13 cellular contexts compared by ENCODE assay signal in genomic region chr17:4394208-4395110, GRCh38. TPM values are rescaled to one million over a fixed set of nuclear protein-coding genes. Genes with fewer than 3 reads are reported as not detected.
DNase-seq lines count a peak whose midpoint lies in the region; ATAC-seq and TF ChIP-seq lines count a peak whose summit lies in the region.
"Had no signal": no experiment of that assay in that cellular context is flagged by ENCODE, and none has a peak within 500 bp of the region (broad histone marks: within the 10 kb centered on the region; RNA-seq: fewer than 3 reads in every experiment).

No MANE protein-coding gene starts in this region.

- no peak overlapping the region for H2AFZ ChIP-seq in H9 (ENCODE audit: low read length)

- H2BK120ac ChIP-seq in H9 (ENCODE audit: low read depth, low read length, poor library complexity, severe bottlenecking) = peak overlapping the region; percentile 57

- no peaks in the 10 kb centered on the region for H3K79me1 ChIP-seq in H9 (ENCODE audit: insufficient read depth, low read depth, low read length, poor library complexity, severe bottlenecking)

- H3K23me2 ChIP-seq in H9 (ENCODE audit: insufficient read length, low read depth, low read length, poor library complexity, severe bottlenecking) = peaks cover 3% of the 10 kb centered on the region

- H3K79me2 ChIP-seq in H9 (ENCODE audit: insufficient read depth, low read length) = no peaks in the 10 kb centered on the region

- no peak overlapping the region for H3K27ac ChIP-seq in CD8-positive, alpha-beta T cell (ENCODE audit: low read depth, low read length)
- H3K27ac ChIP-seq in H9 (ENCODE audit: insufficient read length, low read depth, low read length) = no peak overlapping the region
- H3K27ac ChIP-seq: brain microvascular endothelial cell, psoas muscle had no signal

- TF ChIP-seq POLR2A in lower leg skin (IDR thresholded peaks at IDR 0.05) = no peak

- H3K9me3 Mint-ChIP-seq in CD8-positive, alpha-beta T cell = no peaks in the 10 kb centered on the region
- H3K9me3 Mint-ChIP-seq in H9 = peaks cover 0 to 3% of the 10 kb centered on the region in 2 experiments; a peak in 1 of 5 replicates

- peak overlapping the region; percentile 87 for H4K91ac ChIP-seq in H9 (ENCODE audit: insufficient read length, low read depth, low read length)

- no peak overlapping the region for H3K4me3 ChIP-seq in CD8-positive, alpha-beta T cell (ENCODE audit: low read depth, low read length)
- no peak overlapping the region for H3K4me3 ChIP-seq in lower leg skin (ENCODE audit: low read depth, poor library complexity, severe bottlenecking)
- H3K4me3 ChIP-seq: psoas muscle had no signal

- H3T11ph ChIP-seq in H9 (ENCODE audit: low read length) = no peak overlapping the region

- intact Hi-C loops in CD8-positive, alpha-beta T cell (cut with DNase I, micrococcal nuclease) = no loop called here
- intact Hi-C loops in left colon (cut with DNase I, micrococcal nuclease) = loop anchor here in 1 of 2 donors (10.0 kb wide), 1 partner anchor 520 kb away; no protein-coding TSS in a partner anchor
- intact Hi-C loops in lower leg skin (cut with DNase I; ENCODE audit: low total_unique reads) = no loop called here

- no peak overlapping the region for H4K8ac ChIP-seq in H9 (replicated peaks; ENCODE audit: insufficient read length, low read depth, low read length)

- TF ChIP-seq CTCF in CD8-positive, alpha-beta T cell (IDR thresholded peaks at IDR 0.05) = no peak
- no peak for TF ChIP-seq CTCF in H9 (conservative IDR thresholded peaks at IDR 0.05)
- TF ChIP-seq CTCF in lower leg skin (IDR thresholded peaks at IDR 0.05) = no peak

- peak overlapping the region; percentile 97 for H2BK12ac ChIP-seq in H9 (ENCODE audit: insufficient read length, low read depth, low read length)

- no peaks in the 10 kb centered on the region for H3K36me3 ChIP-seq in CD8-positive, alpha-beta T cell (ENCODE audit: insufficient read depth, low read length)
- H3K36me3 ChIP-seq: BE2C, brain microvascular endothelial cell had no signal

- POLR2A ChIA-PET in CD8-positive, alpha-beta T cell (lab: Charles Lee) = no interaction called here

- no peak overlapping the region for H3K4me2 ChIP-seq in H9 (ENCODE audit: insufficient read depth, insufficient read length, low read length)

- H3K27ac Mint-ChIP-seq in CD8-positive, alpha-beta T cell = peak overlapping the region; percentile 45
- H3K27ac Mint-ChIP-seq in H9 = peak overlapping the region; percentile 85 to 96 (median 96)

- peak overlapping the region; percentile 98 for H2AK5ac ChIP-seq in H9 (ENCODE audit: insufficient read length, low read length)

- WGBS in H9 (ENCODE audit: extremely low coverage, insufficient read length, low lambda C conversion rate) = no CpG with 5 or more reads among the region's 5 CpGs
- whole genome bisulfite sequencing in lower leg skin, 2 donors = 62 to 79% methylated on average over 5 of the region's 5 CpGs

- H3K56ac ChIP-seq in H9 (ENCODE audit: insufficient read length, low read depth, low read length) = no peak overlapping the region

- H3K27me3 ChIP-seq in CD8-positive, alpha-beta T cell (ENCODE audit: insufficient read depth, low read length) = no peaks in the 10 kb centered on the region
- H3K27me3 ChIP-seq in H9 (ENCODE audit: insufficient read depth, low read length) = no peaks in the 10 kb centered on the region
- H3K27me3 ChIP-seq: BE2C, brain microvascular endothelial cell had no signal

- CTCF ChIA-PET in CD8-positive, alpha-beta T cell (lab: Charles Lee) = interaction anchor here (0.6 to 0.8 kb wide), 2 partner anchors 12 to 29 kb away, joined by 3 to 5 read pairs; no protein-coding TSS in a partner anchor

- no peak overlapping the region; the same call in 1 of the 2 replicates for H3K14ac ChIP-seq in H9 (ENCODE audit: insufficient read depth, low read length)

- no peak for ATAC-seq in CD8-positive, alpha-beta T cell
- peak; percentile 80 for ATAC-seq in left colon
- ATAC-seq: psoas muscle had no signal

- H2BK15ac ChIP-seq in H9 (ENCODE audit: low read depth, low read length) = peak overlapping the region; percentile 94; the same call in 1 of the 2 replicates

- peak overlapping the region; percentile 58 for H3K18ac ChIP-seq in H9 (ENCODE audit: insufficient read length, low read depth, low read length)

- no peak for DNase-seq in CD8-positive, alpha-beta T cell
- DNase-seq in H9 (no peak), SW480 (ENCODE audit: low spot score) (peak; percentile 68), left colon (peak in 1 of 2 donors; percentile 33), lower leg skin (ENCODE audit: low spot score in 2 of 2) (no peak), AML-193 (lab: John Stamatoyannopoulos, UW) (no peak), D341Med (ENCODE audit: low spot score) (no peak)
- DNase-seq in activated CD4-positive, alpha-beta T cell treated with anti-CD3 and anti-CD28 coated beads for 4 hours = no peak
- DNase-seq: BE2C, brain microvascular endothelial cell, mesendoderm, NCI-H1436, psoas muscle had no signal

- H3K4me3 Mint-ChIP-seq in CD8-positive, alpha-beta T cell = no peak overlapping the region
- H3K4me3 Mint-ChIP-seq in H9 = peak overlapping the region in 1 of 2 experiments; percentile 27; a peak in 4 of 5 replicates

- no peak overlapping the region for H4K5ac ChIP-seq in H9 (ENCODE audit: insufficient read length, low read depth, low read length)

- H4K20me1 ChIP-seq in H9 (ENCODE audit: control insufficient read depth, insufficient read depth, insufficient read length) = no peaks in the 10 kb centered on the region

- H3K4me1 Mint-ChIP-seq in CD8-positive, alpha-beta T cell (ENCODE audit: low read depth) = peaks cover 3% of the 10 kb centered on the region
- H3K4me1 Mint-ChIP-seq in H9 = peaks cover 33 to 38% of the 10 kb centered on the region in 2 experiments

- H3K36me3 Mint-ChIP-seq in CD8-positive, alpha-beta T cell = no peaks in the 10 kb centered on the region
- H3K36me3 Mint-ChIP-seq in H9 (ENCODE audit: insufficient read depth in 1 of 3, low read depth in 3 of 3) = no peaks in the 10 kb centered on the region

- no peak overlapping the region for H2BK20ac ChIP-seq in H9 (ENCODE audit: low read depth, low read length, poor library complexity, severe bottlenecking)

- peak overlapping the region; percentile 21 for H3K4ac ChIP-seq in H9 (ENCODE audit: low read depth, low read length)

- H3K23ac ChIP-seq in H9 (ENCODE audit: insufficient read length, low read depth, low read length) = no peak overlapping the region

- H3K9me3 ChIP-seq in CD8-positive, alpha-beta T cell (ENCODE audit: low read length) = no peaks in the 10 kb centered on the region
- no peaks in the 10 kb centered on the region for H3K9me3 ChIP-seq in H9 (ENCODE audit: control insufficient read depth, low read depth, low read length)
- H3K9me3 ChIP-seq: BE2C, psoas muscle had no signal

- no peak overlapping the region for H3K9ac ChIP-seq in H9 (ENCODE audit: extremely low read depth, insufficient read length, low read length)

- no peaks in the 10 kb centered on the region for H3K27me3 Mint-ChIP-seq in CD8-positive, alpha-beta T cell (ENCODE audit: low read depth)
- H3K27me3 Mint-ChIP-seq in H9 (ENCODE audit: low read depth) = no peaks in the 10 kb centered on the region

- H2BK5ac ChIP-seq in H9 (ENCODE audit: insufficient read length, low read length) = no peak overlapping the region

- no peaks in the 10 kb centered on the region for H3K4me1 ChIP-seq in CD8-positive, alpha-beta T cell (ENCODE audit: insufficient read depth, low read length)
- H3K4me1 ChIP-seq in H9 (ENCODE audit: insufficient read depth, low read length) = peaks cover 12% of the 10 kb centered on the region; the same call in 1 of the 2 replicates
- H3K4me1 ChIP-seq: BE2C, psoas muscle had no signal

RNA-seq across cellular contexts. Expression of gene UBE2G1, which starts 28.0 kb away (rescaled TPM):
- total RNA-seq in CD8-positive, alpha-beta T cell = 10 to 100 TPM; 65.8 to 68.0 TPM
- total RNA-seq in H9 (2021) (185 and 188 TPM in 2 replicates), left colon (10 to 100 TPM; 59.5 to 71.5 TPM), lower leg skin (10 to 100 TPM; 72.3 to 84.3 (median 78.5) TPM)

RNA-seq across cellular contexts. Expression of gene SPNS3, which starts 39.3 kb away (rescaled TPM):
- total RNA-seq in CD8-positive, alpha-beta T cell = 1 to 10 TPM; 3.4 TPM
- total RNA-seq in H9 (2021) = not detected in 2 replicates
- under 1 TPM; 0.50 to 0.89 TPM for total RNA-seq in left colon
- total RNA-seq in lower leg skin = under 1 TPM in 2 of 4 donors, not detected in 2; 0.16 to 0.56 TPM
- total RNA-seq: psoas muscle had no signal
